In genomic region chr2:220764246-220764645, GRCh38 we compare ENCODE assay signal across 28 cellular contexts.
"Had no signal": no experiment of that assay in that cellular context is flagged by ENCODE, and none has a peak within 500 bp of the region (broad histone marks: within the 10 kb centered on the region; RNA-seq: fewer than 3 reads in every experiment).

No MANE protein-coding gene starts in this region.

- H3K4me1 Mint-ChIP-seq: stimulated activated effector memory CD8-positive, alpha-beta T cell treated with anti-CD3 and anti-CD28 coated beads, Interleukin-12 subunit alpha, Interleukin-12 subunit beta, amount 100 ng/mL, for 72 hours; stimulated activated memory B cell treated with anti-CD40 and anti-IgM and Interleukin-4, amounts not matched to agents 10 μg/mL and 1 μg/mL and 100 μg/mL, for 72 hours; stimulated activated naive B cell treated with anti-CD40 and anti-IgM and Interleukin-4, amounts not matched to agents 10 μg/mL and 1 μg/mL and 100 μg/mL, for 72 hours; stimulated activated naive CD8-positive, alpha-beta T cell treated with anti-CD3 and anti-CD28 coated beads, Interleukin-15, amount 100 ng/mL, for 72 hours had no signal

- H3K4me3 ChIP-seq: stomach, suprapubic skin, testis, thoracic aorta, thyroid gland, tibial artery, tibial nerve, transverse colon, upper lobe of left lung, upper lobe of right lung, uterus, vagina had no signal

- H3K36me3 ChIP-seq: stomach, suprapubic skin, thoracic aorta, thyroid gland, tibial artery, tibial nerve, transverse colon, upper lobe of left lung, upper lobe of right lung, uterus, vagina had no signal

- ATAC-seq: stimulated activated effector memory CD8-positive, alpha-beta T cell treated with anti-CD3 and anti-CD28 coated beads, Interleukin-12 subunit alpha, Interleukin-12 subunit beta, amount 100 ng/mL, for 72 hours; stimulated activated memory B cell treated with anti-CD40 and anti-IgM and Interleukin-4, amounts not matched to agents 10 μg/mL and 1 μg/mL and 100 μg/mL, for 72 hours; stimulated activated naive B cell treated with anti-CD40 and anti-IgM and Interleukin-4, amounts not matched to agents 10 μg/mL and 1 μg/mL and 100 μg/mL, for 72 hours; stimulated activated naive CD8-positive, alpha-beta T cell treated with anti-CD3 and anti-CD28 coated beads, Interleukin-15, amount 100 ng/mL, for 72 hours; stimulated activated naive CD8-positive, alpha-beta T cell treated with anti-CD3 and anti-CD28 coated beads, Interleukin-15, Interleukin-2, amounts not matched to agents 100 U/mL and 50 U/mL, for 24 hours; upper lobe of right lung had no signal

- H3K9me3 Mint-ChIP-seq: stimulated activated memory B cell treated with anti-CD40 and anti-IgM and Interleukin-4, amounts not matched to agents 10 μg/mL and 1 μg/mL and 100 μg/mL, for 72 hours; stimulated activated naive B cell treated with anti-CD40 and anti-IgM and Interleukin-4, amounts not matched to agents 10 μg/mL and 1 μg/mL and 100 μg/mL, for 72 hours had no signal

- H3K27ac ChIP-seq: stomach, suprapubic skin, testis, thoracic aorta, thyroid gland, tibial artery, tibial nerve, transverse colon, upper lobe of left lung, upper lobe of right lung, uterus, vagina had no signal

- H3K9me3 ChIP-seq: stomach, suprapubic skin, testis, thoracic aorta, thyroid gland, tibial artery, tibial nerve, transverse colon, upper lobe of left lung, upper lobe of right lung, uterus, vagina had no signal

- H3K27me3 Mint-ChIP-seq: stimulated activated memory B cell treated with anti-CD40 and anti-IgM and Interleukin-4, amounts not matched to agents 10 μg/mL and 1 μg/mL and 100 μg/mL, for 72 hours; stimulated activated naive B cell treated with anti-CD40 and anti-IgM and Interleukin-4, amounts not matched to agents 10 μg/mL and 1 μg/mL and 100 μg/mL, for 72 hours; stimulated activated naive CD8-positive, alpha-beta T cell treated with anti-CD3 and anti-CD28 coated beads, Interleukin-15, amount 100 ng/mL, for 72 hours; stimulated activated naive CD8-positive, alpha-beta T cell treated with anti-CD3 and anti-CD28 coated beads, Interleukin-15, Interleukin-2, amounts not matched to agents 100 ng/mL and 50 ng/mL, for 24 hours had no signal

- DNase-seq: stimulated activated CD4-positive, alpha-beta T cell treated with anti-CD3 and anti-CD28 coated beads, Interleukin-2, amount 100 ng/mL, for 48 hours; stimulated activated CD4-positive, alpha-beta T cell treated with anti-CD3 and anti-CD28 coated beads, Interleukin-4, amount 100 ng/mL, for 1 hour; stimulated activated CD4-positive, alpha-beta T cell treated with anti-CD3 and anti-CD28 coated beads, Interleukin-4, amount 100 ng/mL, for 24 hours; stimulated activated CD4-positive, alpha-beta T cell treated with anti-CD3 and anti-CD28 coated beads, Interleukin-4, amount 100 ng/mL, for 4 hours; stimulated activated CD8-positive, alpha-beta memory T cell treated with anti-CD3 and anti-CD28 coated beads, Interleukin-4, amount 100 ng/mL, for 48 hours; stimulated activated naive B cell treated with anti-CD40 and anti-IgM and Interleukin-4, amounts not matched to agents 10 μg/mL and 1 μg/mL and 100 μg/mL, for 72 hours; stimulated activated naive CD4-positive, alpha-beta T cell; stimulated activated naive CD4-positive, alpha-beta T cell treated with Interleukin-2 at 50 U/mL for 16 hours; stimulated activated naive CD8-positive, alpha-beta T cell treated with anti-CD3 and anti-CD28 coated beads, Interleukin-15, amount 100 ng/mL, for 72 hours; stimulated activated naive CD8-positive, alpha-beta T cell treated with anti-CD3 and anti-CD28 coated beads, Interleukin-15, Interleukin-2, amounts not matched to agents 100 U/mL and 50 U/mL, for 24 hours; stomach; substantia nigra; testis; thyroid gland; tibial artery; transverse colon; trophoblast cell; upper lobe of left lung; upper lobe of right lung; uterus had no signal

- H3K36me3 Mint-ChIP-seq: stimulated activated effector memory CD8-positive, alpha-beta T cell treated with anti-CD3 and anti-CD28 coated beads, Interleukin-12 subunit alpha, Interleukin-12 subunit beta, amount 100 ng/mL, for 72 hours; stimulated activated memory B cell treated with anti-CD40 and anti-IgM and Interleukin-4, amounts not matched to agents 10 μg/mL and 1 μg/mL and 100 μg/mL, for 72 hours; stimulated activated naive B cell treated with anti-CD40 and anti-IgM and Interleukin-4, amounts not matched to agents 10 μg/mL and 1 μg/mL and 100 μg/mL, for 72 hours; type B pancreatic cell had no signal

- H3K4me3 Mint-ChIP-seq: stimulated activated effector memory CD8-positive, alpha-beta T cell treated with anti-CD3 and anti-CD28 coated beads, Interleukin-12 subunit alpha, Interleukin-12 subunit beta, amount 100 ng/mL, for 72 hours; stimulated activated memory B cell treated with anti-CD40 and anti-IgM and Interleukin-4, amounts not matched to agents 10 μg/mL and 1 μg/mL and 100 μg/mL, for 72 hours; stimulated activated naive B cell treated with anti-CD40 and anti-IgM and Interleukin-4, amounts not matched to agents 10 μg/mL and 1 μg/mL and 100 μg/mL, for 72 hours; stimulated activated naive CD8-positive, alpha-beta T cell treated with anti-CD3 and anti-CD28 coated beads, Interleukin-15, amount 100 ng/mL, for 72 hours; stimulated activated naive CD8-positive, alpha-beta T cell treated with anti-CD3 and anti-CD28 coated beads, Interleukin-15, Interleukin-2, amounts not matched to agents 100 ng/mL and 50 ng/mL, for 24 hours; type B pancreatic cell had no signal

- H3K27ac Mint-ChIP-seq: stimulated activated effector memory CD8-positive, alpha-beta T cell treated with anti-CD3 and anti-CD28 coated beads, Interleukin-12 subunit alpha, Interleukin-12 subunit beta, amount 100 ng/mL, for 72 hours; stimulated activated memory B cell treated with anti-CD40 and anti-IgM and Interleukin-4, amounts not matched to agents 10 μg/mL and 1 μg/mL and 100 μg/mL, for 72 hours; stimulated activated naive B cell treated with anti-CD40 and anti-IgM and Interleukin-4, amounts not matched to agents 10 μg/mL and 1 μg/mL and 100 μg/mL, for 72 hours; stimulated activated naive CD8-positive, alpha-beta T cell treated with anti-CD3 and anti-CD28 coated beads, Interleukin-15, amount 100 ng/mL, for 72 hours; stimulated activated naive CD8-positive, alpha-beta T cell treated with anti-CD3 and anti-CD28 coated beads, Interleukin-15, Interleukin-2, amounts not matched to agents 100 ng/mL and 50 ng/mL, for 24 hours; type B pancreatic cell had no signal

- H3K27me3 ChIP-seq: stomach, suprapubic skin, testis, thyroid gland, tibial artery, tibial nerve, transverse colon, upper lobe of left lung, upper lobe of right lung, uterus, vagina had no signal

- H3K4me1 ChIP-seq: stomach, suprapubic skin, testis, thyroid gland, tibial artery, tibial nerve, transverse colon, upper lobe of right lung, uterus, vagina had no signal
